In the genomic region with DNA sequence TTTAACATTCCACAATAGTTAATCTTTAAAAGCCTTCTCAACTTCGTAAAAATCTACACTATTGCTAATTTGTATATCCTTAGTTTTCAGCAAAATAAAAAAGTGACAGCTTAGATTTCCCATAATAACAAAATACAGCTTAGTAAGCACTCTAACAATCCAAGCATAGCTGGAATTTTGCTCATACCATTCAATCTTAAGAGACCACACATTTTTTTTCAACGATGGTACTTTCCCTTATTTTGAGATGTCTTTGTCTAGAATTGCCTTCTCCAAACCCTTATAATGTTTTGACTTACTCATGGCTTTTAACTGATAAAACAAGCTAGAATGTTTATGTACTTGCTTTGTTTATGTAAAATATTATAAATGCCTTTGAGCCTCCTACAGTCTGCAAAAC, we compare ENCODE assay signal across 18 cellular contexts.
A peak's percentile ranks its signal among the peaks of the same experiment; 100 is the strongest.
DNase-seq lines count a peak whose midpoint lies in the region; ATAC-seq, FAIRE-seq and TF ChIP-seq lines count a peak whose summit lies in the region.
"Had no signal": no experiment of that assay in that cellular context is flagged by ENCODE, and none has a peak within 500 bp of the region (broad histone marks: within the 10 kb centered on the region; RNA-seq: fewer than 3 reads in every experiment).

No MANE protein-coding gene starts in this region.

- no peak for ATAC-seq in GM18520 (IDR thresholded peaks at IDR 0.05; ENCODE audit: unreplicated experiment)

- H3K4me3 ChIP-seq in SJSA1 (no peak overlapping the region), fibroblast of mammary gland (ENCODE audit: control insufficient read depth, low read depth, low read length) (no peak overlapping the region), kidney (ENCODE audit: low read length in 2 of 2) (no peak overlapping the region), A673 (ENCODE audit: low read depth, low read length, poor library complexity, severe bottlenecking) (no peak overlapping the region)
- H3K4me3 ChIP-seq: tibial nerve had no signal

- no peak for FAIRE-seq in kidney (lab: Jason Lieb, UNC)

- TF ChIP-seq CTCF in fibroblast of mammary gland (conservative IDR thresholded peaks at IDR 0.05; ENCODE audit: control insufficient read depth, insufficient read depth, low read depth, low read length), result no peak
- no peak for TF ChIP-seq CTCF in osteocyte (IDR thresholded peaks at IDR 0.05)
- no peak for TF ChIP-seq CTCF in kidney (IDR thresholded peaks at IDR 0.05; ENCODE audit: borderline replicate concordance, extremely low read depth, insufficient read depth)
- TF ChIP-seq CTCF in A673 (conservative IDR thresholded peaks at IDR 0.05; ENCODE audit: low read depth, low read length), result no peak

- peaks cover 22% of the 10 kb centered on the region for H3K4me1 ChIP-seq in SJSA1 (replicated peaks)
- H3K4me1 ChIP-seq in kidney (ENCODE audit: control insufficient read depth in 1 of 2, insufficient read depth in 1 of 2, low read depth in 1 of 2, low read length in 2 of 2), result no peaks in the 10 kb centered on the region
- peaks cover 24% of the 10 kb centered on the region for H3K4me1 ChIP-seq in A673 (ENCODE audit: insufficient read depth, low read length, poor library complexity, severe bottlenecking)

- CTCF ChIA-PET in A673 (lab: Charles Lee), result no interaction called here

- H3K27me3 ChIP-seq in SJSA1 (replicated peaks) (no peaks in the 10 kb centered on the region), A673 (replicated peaks; ENCODE audit: insufficient read depth, low read depth, low read length, poor library complexity) (no peaks in the 10 kb centered on the region)
- H3K27me3 ChIP-seq: brain microvascular endothelial cell, tibial nerve had no signal

- POLR2A ChIA-PET in A673 (lab: Charles Lee; ENCODE audit: low non-redundant PET), result no interaction called here

- no TSS peak for BruUV-seq in A673 (replicated peaks; lab: Mats Ljungman, UMichigan)

- H3K4me3 Mint-ChIP-seq in osteocyte (ENCODE audit: unreplicated experiment), result peak overlapping the region; percentile 8
- H3K4me3 Mint-ChIP-seq: CD4-positive, alpha-beta T cell; naive B cell had no signal

- peak overlapping the region; percentile 75 for H3K27ac ChIP-seq in SJSA1
- no peak overlapping the region for H3K27ac ChIP-seq in kidney (ENCODE audit: low read depth in 2 of 2, low read length in 2 of 2)
- H3K27ac ChIP-seq in A673 (ENCODE audit: low read depth, low read length, poor library complexity, severe bottlenecking), result no peak overlapping the region
- H3K27ac ChIP-seq: brain microvascular endothelial cell, tibial nerve had no signal

- H3K9me3 ChIP-seq in SJSA1 (replicated peaks) (no peaks in the 10 kb centered on the region), kidney (ENCODE audit: control insufficient read depth in 1 of 2, low read length in 2 of 2) (no peaks in the 10 kb centered on the region), A673 (ENCODE audit: low read depth, low read length, poor library complexity, severe bottlenecking) (no peaks in the 10 kb centered on the region)
- H3K9me3 ChIP-seq: tibial nerve had no signal

- H3K9ac ChIP-seq in kidney (ENCODE audit: low read length in 2 of 2), result no peak overlapping the region

- peak overlapping the region; percentile 77 for H3K27ac Mint-ChIP-seq in osteocyte (ENCODE audit: unreplicated experiment)
- H3K27ac Mint-ChIP-seq: CD4-positive, alpha-beta T cell; naive B cell had no signal

- no peaks in the 10 kb centered on the region for H3K36me3 Mint-ChIP-seq in osteocyte (ENCODE audit: unreplicated experiment)
- H3K36me3 Mint-ChIP-seq: naive B cell had no signal

- H3K4me1 Mint-ChIP-seq in osteocyte (ENCODE audit: unreplicated experiment), result peaks cover 25% of the 10 kb centered on the region
- H3K4me1 Mint-ChIP-seq: naive B cell had no signal

- intact Hi-C loops in kidney (cut with DNase I) (no loop called here), A673 (cut with micrococcal nuclease; ENCODE audit: unreplicated experiment) (no loop called here)

- no peaks in the 10 kb centered on the region for H3K9me3 Mint-ChIP-seq in osteocyte (ENCODE audit: unreplicated experiment)
- H3K9me3 Mint-ChIP-seq: CD4-positive, alpha-beta T cell; naive B cell had no signal

- H3K36me3 ChIP-seq in SJSA1 (0 out of 2 replicates have a peak, but pooled peaks cover 4% of the 10 kb centered on the region), kidney (ENCODE audit: control insufficient read depth in 1 of 2, insufficient read depth in 2 of 2, low read length in 2 of 2) (no peaks in the 10 kb centered on the region), A673 (ENCODE audit: insufficient read depth, low read length, poor library complexity, severe bottlenecking) (peaks cover 3% of the 10 kb centered on the region)
- H3K36me3 ChIP-seq: brain microvascular endothelial cell, tibial nerve had no signal

- H3K27me3 Mint-ChIP-seq in osteocyte (ENCODE audit: unreplicated experiment), result no peaks in the 10 kb centered on the region
- H3K27me3 Mint-ChIP-seq: CD4-positive, alpha-beta T cell; naive B cell had no signal

- peak; percentile 78 for DNase-seq in EL
- DNase-seq in SJSA1 (ENCODE audit: low read depth in 1 of 2, low spot score in 2 of 2), result peak in 1 of 2 experiments; percentile 80
- DNase-seq in fibroblast of mammary gland (ENCODE audit: low read depth), result peak; percentile 27
- no peak for DNase-seq in osteocyte (ENCODE audit: extremely low spot score, unreplicated experiment)
- DNase-seq in activated CD8-positive, alpha-beta memory T cell treated with anti-CD3 and anti-CD28 coated beads, Interleukin-2, amount 50 U/mL, for 4 hours, result no peak
- no peak for DNase-seq in kidney
- no peak for DNase-seq in A673 (ENCODE audit: low spot score)
- DNase-seq: activated gamma-delta T cell; brain microvascular endothelial cell; CD4-positive, alpha-beta T cell; effector memory CD4-positive, alpha-beta T cell; head of caudate nucleus; naive B cell; NCI-H1048; stimulated activated CD4-positive, alpha-beta T cell treated with anti-CD3 and anti-CD28 coated beads, Interleukin-1b, Interleukin-23, amount 100 ng/mL, for 48 hours; stimulated activated CD8-positive, alpha-beta memory T cell treated with anti-CD3 and anti-CD28 coated beads, Interleukin-4, amount 100 ng/mL, for 48 hours had no signal

Comparison
In these comparisons a context has a peak if more than half of its experiments do, and no peak if none do; other contexts are left out.
1. DNase-seq: peak in EL (single experiment) and fibroblast of mammary gland (single experiment); none in osteocyte (single experiment), activated CD8-positive, alpha-beta memory T cell treated with anti-CD3 and anti-CD28 coated beads, Interleukin-2, amount 50 U/mL, for 4 hours (single experiment), kidney (single experiment) and A673 (single experiment).